ENCODE assay signal across 8 cellular contexts in genomic region chr20:46177768-46178167, GRCh38. TPM values are rescaled to one million over a fixed set of nuclear protein-coding genes. Genes with fewer than 3 reads are reported as not detected.
"Had no signal": no experiment of that assay in that cellular context is flagged by ENCODE, and none has a peak within 500 bp of the region (broad histone marks: within the 10 kb centered on the region; RNA-seq: fewer than 3 reads in every experiment).

No MANE protein-coding gene starts in this region.

- H3K27ac Mint-ChIP-seq: H9 had no signal

- FAIRE-seq: H1, H54 had no signal

- H3K27ac ChIP-seq: GM23248 had no signal

- DNase-seq: GM23248, H9, HCEC 1CT, KBM-7 had no signal

- H3K4me3 Mint-ChIP-seq: H9 had no signal

- H3K9ac ChIP-seq: GM23248 had no signal

- H2AFZ ChIP-seq: GM23248 had no signal

- H3K9me3 Mint-ChIP-seq: H9, IgD-negative memory B cell had no signal

- H3K4me3 ChIP-seq: GM23248 had no signal

- H3K36me3 Mint-ChIP-seq: IgD-negative memory B cell had no signal

- H3K4me1 Mint-ChIP-seq: H9 had no signal

RNA-seq across cellular contexts. Expression of gene CD40, which starts 59.7 kb away (rescaled TPM):
- total RNA-seq: HT-29 had no signal
